Comparison of ENCODE assay signal across 1 cellular context in the genomic region with DNA sequence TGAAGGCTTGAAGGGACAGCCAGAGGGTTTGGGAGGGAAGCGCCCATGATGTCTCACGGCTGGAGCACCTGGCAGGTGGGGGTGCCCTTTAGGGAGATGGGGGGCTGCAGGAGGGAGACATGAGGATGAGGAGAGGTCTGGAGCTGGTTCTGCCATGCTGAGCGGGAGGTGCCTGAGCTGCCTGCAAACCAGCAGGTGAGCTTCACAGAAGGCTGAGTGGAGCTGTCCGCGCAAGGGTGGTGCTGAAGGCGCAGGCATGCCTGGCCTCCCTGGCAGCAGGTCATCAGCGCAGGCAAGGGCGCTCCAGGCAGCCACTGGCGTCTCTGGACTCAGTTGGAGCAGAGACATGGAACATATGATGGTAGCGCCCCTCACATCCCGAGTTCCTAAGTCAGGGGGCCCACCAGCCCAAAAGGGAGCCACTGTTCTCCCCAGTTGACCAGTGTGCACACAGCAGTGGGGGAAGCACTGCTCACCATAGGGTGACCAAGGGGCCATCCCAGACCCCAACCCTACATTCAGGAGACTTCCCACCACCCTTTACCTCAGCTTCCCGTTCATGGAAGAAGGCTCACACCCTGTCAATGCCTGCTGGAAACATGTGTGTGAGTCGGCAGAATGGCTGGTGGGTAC.
TF ChIP-seq lines count a peak whose summit lies in the region.

No MANE protein-coding gene starts in this region.

TF ChIP-seq in HepG2, 621 proteins besides CTCF, POLR2A, EP300 and RAD21 (continued from another document and continues in another):
- no peak for TF ChIP-seq MAZ (IDR thresholded peaks at IDR 0.05; ENCODE audit: borderline replicate concordance, low read depth, low read length)
- peak; percentile 92 for TF ChIP-seq MAZ (CRISPR knock-in tag; IDR thresholded peaks at IDR 0.05; ENCODE audit: low read depth)
- no peak for TF ChIP-seq CEBPB (IDR thresholded peaks at IDR 0.05; ENCODE audit: borderline replicate concordance, low read depth, low read length)
- no peak for TF ChIP-seq THYN1 (CRISPR knock-in tag; IDR thresholded peaks at IDR 0.05; ENCODE audit: borderline replicate concordance, low read depth)
- TF ChIP-seq NFE2 (CRISPR knock-in tag; IDR thresholded peaks at IDR 0.05) = no peak
- no peak for TF ChIP-seq ZNF136 (CRISPR knock-in tag; IDR thresholded peaks at IDR 0.05; ENCODE audit: low read depth)
- TF ChIP-seq HNRNPH1 (optimal IDR thresholded peaks at IDR 0.05; ENCODE audit: low read depth, low read length) = no peak
- TF ChIP-seq NKX3-1 (CRISPR knock-in tag; IDR thresholded peaks at IDR 0.05) = peak; percentile 94
- peak; percentile 78 for TF ChIP-seq NCOA2 (CRISPR knock-in tag; IDR thresholded peaks at IDR 0.05)
- peak; percentile 65; the same call in 1 of the 2 replicates for TF ChIP-seq KDM3A (CRISPR knock-in tag; IDR thresholded peaks at IDR 0.05; ENCODE audit: low read depth)
- peak; percentile 44; the same call in 1 of the 2 replicates for TF ChIP-seq ELF1 (CRISPR knock-in tag; IDR thresholded peaks at IDR 0.05)
- peak; percentile 88 for TF ChIP-seq ZNF329 (CRISPR knock-in tag; IDR thresholded peaks at IDR 0.05; ENCODE audit: low read depth)
- TF ChIP-seq, protein P1, sequence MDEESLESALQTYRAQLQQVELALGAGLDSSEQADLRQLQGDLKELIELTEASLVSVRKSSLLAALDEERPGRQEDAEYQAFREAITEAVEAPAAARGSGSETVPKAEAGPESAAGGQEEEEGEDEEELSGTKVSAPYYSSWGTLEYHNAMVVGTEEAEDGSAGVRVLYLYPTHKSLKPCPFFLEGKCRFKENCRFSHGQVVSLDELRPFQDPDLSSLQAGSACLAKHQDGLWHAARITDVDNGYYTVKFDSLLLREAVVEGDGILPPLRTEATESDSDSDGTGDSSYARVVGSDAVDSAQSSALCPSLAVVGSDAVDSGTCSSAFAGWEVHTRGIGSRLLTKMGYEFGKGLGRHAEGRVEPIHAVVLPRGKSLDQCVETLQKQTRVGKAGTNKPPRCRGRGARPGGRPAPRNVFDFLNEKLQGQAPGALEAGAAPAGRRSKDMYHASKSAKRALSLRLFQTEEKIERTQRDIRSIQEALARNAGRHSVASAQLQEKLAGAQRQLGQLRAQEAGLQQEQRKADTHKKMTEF (CRISPR knock-in tag; IDR thresholded peaks at IDR 0.05) = peak; percentile 69; the same call in 1 of the 2 replicates
- TF ChIP-seq MATR3 (CRISPR knock-in tag; IDR thresholded peaks at IDR 0.05) = no peak
- TF ChIP-seq ZSCAN20 (CRISPR knock-in tag; IDR thresholded peaks at IDR 0.05; ENCODE audit: borderline replicate concordance) = no peak
- TF ChIP-seq, protein P2, sequence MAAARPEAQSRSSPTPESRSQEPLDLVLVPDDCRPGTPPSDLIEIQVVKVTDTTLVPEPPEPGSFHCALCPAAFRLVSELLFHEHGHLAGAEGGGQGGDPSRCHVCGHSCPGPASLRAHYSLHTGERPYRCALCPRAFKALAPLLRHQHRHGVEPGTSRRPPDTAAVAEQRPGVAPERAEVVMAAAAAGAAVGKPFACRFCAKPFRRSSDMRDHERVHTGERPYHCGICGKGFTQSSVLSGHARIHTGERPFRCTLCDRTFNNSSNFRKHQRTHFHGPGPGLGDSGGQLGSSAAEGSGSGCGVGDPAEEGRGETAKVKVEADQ (CRISPR knock-in tag; IDR thresholded peaks at IDR 0.05; ENCODE audit: borderline replicate concordance) = no peak; the same call in 1 of the 2 replicates
- peak; percentile 55 for TF ChIP-seq ZNF883 (CRISPR knock-in tag; IDR thresholded peaks at IDR 0.05; ENCODE audit: not compliant biosample characterization)
- no peak; the same call in 1 of the 2 replicates for TF ChIP-seq ZNF225 (CRISPR knock-in tag; IDR thresholded peaks at IDR 0.05)
- no peak for TF ChIP-seq DMAP1 (CRISPR knock-in tag; IDR thresholded peaks at IDR 0.05)
- TF ChIP-seq, protein P3, sequence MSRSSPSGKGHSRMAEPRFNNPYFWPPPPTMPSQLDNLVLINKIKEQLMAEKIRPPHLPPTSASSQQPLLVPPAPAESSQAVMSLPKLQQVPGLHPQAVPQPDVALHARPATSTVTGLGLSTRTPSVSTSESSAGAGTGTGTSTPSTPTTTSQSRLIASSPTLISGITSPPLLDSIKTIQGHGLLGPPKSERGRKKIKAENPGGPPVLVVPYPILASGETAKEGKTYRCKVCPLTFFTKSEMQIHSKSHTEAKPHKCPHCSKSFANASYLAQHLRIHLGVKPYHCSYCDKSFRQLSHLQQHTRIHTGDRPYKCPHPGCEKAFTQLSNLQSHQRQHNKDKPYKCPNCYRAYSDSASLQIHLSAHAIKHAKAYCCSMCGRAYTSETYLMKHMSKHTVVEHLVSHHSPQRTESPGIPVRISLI (CRISPR knock-in tag; IDR thresholded peaks at IDR 0.05; ENCODE audit: borderline replicate concordance) = 0 out of 2 replicates have a peak, but pooled peaks have one; percentile 34
- TF ChIP-seq, protein P4, sequence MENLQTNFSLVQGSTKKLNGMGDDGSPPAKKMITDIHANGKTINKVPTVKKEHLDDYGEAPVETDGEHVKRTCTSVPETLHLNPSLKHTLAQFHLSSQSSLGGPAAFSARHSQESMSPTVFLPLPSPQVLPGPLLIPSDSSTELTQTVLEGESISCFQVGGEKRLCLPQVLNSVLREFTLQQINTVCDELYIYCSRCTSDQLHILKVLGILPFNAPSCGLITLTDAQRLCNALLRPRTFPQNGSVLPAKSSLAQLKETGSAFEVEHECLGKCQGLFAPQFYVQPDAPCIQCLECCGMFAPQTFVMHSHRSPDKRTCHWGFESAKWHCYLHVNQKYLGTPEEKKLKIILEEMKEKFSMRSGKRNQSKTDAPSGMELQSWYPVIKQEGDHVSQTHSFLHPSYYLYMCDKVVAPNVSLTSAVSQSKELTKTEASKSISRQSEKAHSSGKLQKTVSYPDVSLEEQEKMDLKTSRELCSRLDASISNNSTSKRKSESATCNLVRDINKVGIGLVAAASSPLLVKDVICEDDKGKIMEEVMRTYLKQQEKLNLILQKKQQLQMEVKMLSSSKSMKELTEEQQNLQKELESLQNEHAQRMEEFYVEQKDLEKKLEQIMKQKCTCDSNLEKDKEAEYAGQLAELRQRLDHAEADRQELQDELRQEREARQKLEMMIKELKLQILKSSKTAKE (CRISPR knock-in tag; IDR thresholded peaks at IDR 0.05; ENCODE audit: borderline replicate concordance) = peak; percentile 68; the same call in 1 of the 2 replicates
- TF ChIP-seq, protein P5, sequence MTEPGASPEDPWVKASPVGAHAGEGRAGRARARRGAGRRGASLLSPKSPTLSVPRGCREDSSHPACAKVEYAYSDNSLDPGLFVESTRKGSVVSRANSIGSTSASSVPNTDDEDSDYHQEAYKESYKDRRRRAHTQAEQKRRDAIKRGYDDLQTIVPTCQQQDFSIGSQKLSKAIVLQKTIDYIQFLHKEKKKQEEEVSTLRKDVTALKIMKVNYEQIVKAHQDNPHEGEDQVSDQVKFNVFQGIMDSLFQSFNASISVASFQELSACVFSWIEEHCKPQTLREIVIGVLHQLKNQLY (CRISPR knock-in tag; IDR thresholded peaks at IDR 0.05) = peak; percentile 70; the same call in 1 of the 2 replicates
- TF ChIP-seq, protein P6, sequence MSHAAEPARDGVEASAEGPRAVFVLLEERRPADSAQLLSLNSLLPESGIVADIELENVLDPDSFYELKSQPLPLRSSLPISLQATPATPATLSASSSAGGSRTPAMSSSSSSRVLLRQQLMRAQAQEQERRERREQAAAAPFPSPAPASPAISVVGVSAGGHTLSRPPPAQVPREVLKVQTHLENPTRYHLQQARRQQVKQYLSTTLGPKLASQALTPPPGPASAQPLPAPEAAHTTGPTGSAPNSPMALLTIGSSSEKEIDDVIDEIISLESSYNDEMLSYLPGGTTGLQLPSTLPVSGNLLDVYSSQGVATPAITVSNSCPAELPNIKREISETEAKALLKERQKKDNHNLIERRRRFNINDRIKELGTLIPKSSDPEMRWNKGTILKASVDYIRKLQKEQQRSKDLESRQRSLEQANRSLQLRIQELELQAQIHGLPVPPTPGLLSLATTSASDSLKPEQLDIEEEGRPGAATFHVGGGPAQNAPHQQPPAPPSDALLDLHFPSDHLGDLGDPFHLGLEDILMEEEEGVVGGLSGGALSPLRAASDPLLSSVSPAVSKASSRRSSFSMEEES (CRISPR knock-in tag; IDR thresholded peaks at IDR 0.05) = peak; percentile 93
- no peak for TF ChIP-seq GATA4 (IDR thresholded peaks at IDR 0.05; ENCODE audit: borderline replicate concordance, low read depth)
- TF ChIP-seq, protein P7, sequence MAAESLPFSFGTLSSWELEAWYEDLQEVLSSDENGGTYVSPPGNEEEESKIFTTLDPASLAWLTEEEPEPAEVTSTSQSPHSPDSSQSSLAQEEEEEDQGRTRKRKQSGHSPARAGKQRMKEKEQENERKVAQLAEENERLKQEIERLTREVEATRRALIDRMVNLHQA (CRISPR knock-in tag; IDR thresholded peaks at IDR 0.05) = no peak
- TF ChIP-seq, protein P8, sequence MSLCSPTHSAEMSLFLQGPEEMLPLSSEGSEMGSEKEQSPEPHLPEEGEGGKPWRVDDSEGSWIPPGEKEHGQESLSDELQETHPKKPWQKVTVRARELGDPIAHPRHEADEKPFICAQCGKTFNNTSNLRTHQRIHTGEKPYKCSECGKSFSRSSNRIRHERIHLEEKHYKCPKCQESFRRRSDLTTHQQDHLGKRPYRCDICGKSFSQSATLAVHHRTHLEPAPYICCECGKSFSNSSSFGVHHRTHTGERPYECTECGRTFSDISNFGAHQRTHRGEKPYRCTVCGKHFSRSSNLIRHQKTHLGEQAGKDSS (CRISPR knock-in tag; IDR thresholded peaks at IDR 0.05; ENCODE audit: borderline replicate concordance, low read depth) = peak; percentile 96
- TF ChIP-seq, protein P9, sequence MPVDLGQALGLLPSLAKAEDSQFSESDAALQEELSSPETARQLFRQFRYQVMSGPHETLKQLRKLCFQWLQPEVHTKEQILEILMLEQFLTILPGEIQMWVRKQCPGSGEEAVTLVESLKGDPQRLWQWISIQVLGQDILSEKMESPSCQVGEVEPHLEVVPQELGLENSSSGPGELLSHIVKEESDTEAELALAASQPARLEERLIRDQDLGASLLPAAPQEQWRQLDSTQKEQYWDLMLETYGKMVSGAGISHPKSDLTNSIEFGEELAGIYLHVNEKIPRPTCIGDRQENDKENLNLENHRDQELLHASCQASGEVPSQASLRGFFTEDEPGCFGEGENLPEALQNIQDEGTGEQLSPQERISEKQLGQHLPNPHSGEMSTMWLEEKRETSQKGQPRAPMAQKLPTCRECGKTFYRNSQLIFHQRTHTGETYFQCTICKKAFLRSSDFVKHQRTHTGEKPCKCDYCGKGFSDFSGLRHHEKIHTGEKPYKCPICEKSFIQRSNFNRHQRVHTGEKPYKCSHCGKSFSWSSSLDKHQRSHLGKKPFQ (CRISPR knock-in tag; IDR thresholded peaks at IDR 0.05; ENCODE audit: insufficient replicate concordance) = peak; percentile 46
- TF ChIP-seq, protein P10, sequence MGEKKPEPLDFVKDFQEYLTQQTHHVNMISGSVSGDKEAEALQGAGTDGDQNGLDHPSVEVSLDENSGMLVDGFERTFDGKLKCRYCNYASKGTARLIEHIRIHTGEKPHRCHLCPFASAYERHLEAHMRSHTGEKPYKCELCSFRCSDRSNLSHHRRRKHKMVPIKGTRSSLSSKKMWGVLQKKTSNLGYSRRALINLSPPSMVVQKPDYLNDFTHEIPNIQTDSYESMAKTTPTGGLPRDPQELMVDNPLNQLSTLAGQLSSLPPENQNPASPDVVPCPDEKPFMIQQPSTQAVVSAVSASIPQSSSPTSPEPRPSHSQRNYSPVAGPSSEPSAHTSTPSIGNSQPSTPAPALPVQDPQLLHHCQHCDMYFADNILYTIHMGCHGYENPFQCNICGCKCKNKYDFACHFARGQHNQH (CRISPR knock-in tag; IDR thresholded peaks at IDR 0.05) = peak; percentile 79; the same call in 1 of the 2 replicates
- peak; percentile 94 for TF ChIP-seq EHMT2 (IDR thresholded peaks at IDR 0.05; ENCODE audit: borderline replicate concordance, low read depth, low read length)
- TF ChIP-seq POLR2AphosphoS2 (IDR thresholded peaks at IDR 0.05; ENCODE audit: low read depth, low read length) = no peak
- TF ChIP-seq RORA (CRISPR knock-in tag; IDR thresholded peaks at IDR 0.05) = no peak
- TF ChIP-seq ZNF263 (CRISPR knock-in tag; IDR thresholded peaks at IDR 0.05) = peak; percentile 58; the same call in 1 of the 2 replicates
- peak; percentile 98 for TF ChIP-seq ZNF720 (CRISPR knock-in tag; IDR thresholded peaks at IDR 0.05)
- 0 out of 2 replicates have a peak, but pooled peaks have one; percentile 65 for TF ChIP-seq ZNF878 (CRISPR knock-in tag; IDR thresholded peaks at IDR 0.05)
- peak; percentile 61; the same call in 1 of the 2 replicates for TF ChIP-seq HMG20A (CRISPR knock-in tag; IDR thresholded peaks at IDR 0.05; ENCODE audit: borderline replicate concordance)
- TF ChIP-seq ZC3H4 (CRISPR knock-in tag; IDR thresholded peaks at IDR 0.05; ENCODE audit: borderline replicate concordance) = peak; percentile 54; the same call in 1 of the 2 replicates
- TF ChIP-seq ZNF615 (CRISPR knock-in tag; IDR thresholded peaks at IDR 0.05; ENCODE audit: borderline replicate concordance) = no peak
- TF ChIP-seq, protein P11, sequence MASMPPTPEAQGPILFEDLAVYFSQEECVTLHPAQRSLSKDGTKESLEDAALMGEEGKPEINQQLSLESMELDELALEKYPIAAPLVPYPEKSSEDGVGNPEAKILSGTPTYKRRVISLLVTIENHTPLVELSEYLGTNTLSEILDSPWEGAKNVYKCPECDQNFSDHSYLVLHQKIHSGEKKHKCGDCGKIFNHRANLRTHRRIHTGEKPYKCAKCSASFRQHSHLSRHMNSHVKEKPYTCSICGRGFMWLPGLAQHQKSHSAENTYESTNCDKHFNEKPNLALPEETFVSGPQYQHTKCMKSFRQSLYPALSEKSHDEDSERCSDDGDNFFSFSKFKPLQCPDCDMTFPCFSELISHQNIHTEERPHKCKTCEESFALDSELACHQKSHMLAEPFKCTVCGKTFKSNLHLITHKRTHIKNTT (CRISPR knock-in tag; IDR thresholded peaks at IDR 0.05) = no peak
- TF ChIP-seq KDM5B (CRISPR knock-in tag; IDR thresholded peaks at IDR 0.05; ENCODE audit: borderline replicate concordance) = peak; percentile 78
- peak; percentile 92 for TF ChIP-seq ZNF891 (CRISPR knock-in tag; IDR thresholded peaks at IDR 0.05)
- TF ChIP-seq, protein P12, sequence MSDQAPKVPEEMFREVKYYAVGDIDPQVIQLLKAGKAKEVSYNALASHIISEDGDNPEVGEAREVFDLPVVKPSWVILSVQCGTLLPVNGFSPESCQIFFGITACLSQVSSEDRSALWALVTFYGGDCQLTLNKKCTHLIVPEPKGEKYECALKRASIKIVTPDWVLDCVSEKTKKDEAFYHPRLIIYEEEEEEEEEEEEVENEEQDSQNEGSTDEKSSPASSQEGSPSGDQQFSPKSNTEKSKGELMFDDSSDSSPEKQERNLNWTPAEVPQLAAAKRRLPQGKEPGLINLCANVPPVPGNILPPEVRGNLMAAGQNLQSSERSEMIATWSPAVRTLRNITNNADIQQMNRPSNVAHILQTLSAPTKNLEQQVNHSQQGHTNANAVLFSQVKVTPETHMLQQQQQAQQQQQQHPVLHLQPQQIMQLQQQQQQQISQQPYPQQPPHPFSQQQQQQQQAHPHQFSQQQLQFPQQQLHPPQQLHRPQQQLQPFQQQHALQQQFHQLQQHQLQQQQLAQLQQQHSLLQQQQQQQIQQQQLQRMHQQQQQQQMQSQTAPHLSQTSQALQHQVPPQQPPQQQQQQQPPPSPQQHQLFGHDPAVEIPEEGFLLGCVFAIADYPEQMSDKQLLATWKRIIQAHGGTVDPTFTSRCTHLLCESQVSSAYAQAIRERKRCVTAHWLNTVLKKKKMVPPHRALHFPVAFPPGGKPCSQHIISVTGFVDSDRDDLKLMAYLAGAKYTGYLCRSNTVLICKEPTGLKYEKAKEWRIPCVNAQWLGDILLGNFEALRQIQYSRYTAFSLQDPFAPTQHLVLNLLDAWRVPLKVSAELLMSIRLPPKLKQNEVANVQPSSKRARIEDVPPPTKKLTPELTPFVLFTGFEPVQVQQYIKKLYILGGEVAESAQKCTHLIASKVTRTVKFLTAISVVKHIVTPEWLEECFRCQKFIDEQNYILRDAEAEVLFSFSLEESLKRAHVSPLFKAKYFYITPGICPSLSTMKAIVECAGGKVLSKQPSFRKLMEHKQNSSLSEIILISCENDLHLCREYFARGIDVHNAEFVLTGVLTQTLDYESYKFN (CRISPR knock-in tag; conservative IDR thresholded peaks at IDR 0.05) = 0 out of 2 replicates have a peak, but pooled peaks have one; percentile 25
- TF ChIP-seq PPARG (CRISPR knock-in tag; conservative IDR thresholded peaks at IDR 0.05) = peak; percentile 66
